Comparison of ENCODE assay signal across 12 cellular contexts in the genomic region with DNA sequence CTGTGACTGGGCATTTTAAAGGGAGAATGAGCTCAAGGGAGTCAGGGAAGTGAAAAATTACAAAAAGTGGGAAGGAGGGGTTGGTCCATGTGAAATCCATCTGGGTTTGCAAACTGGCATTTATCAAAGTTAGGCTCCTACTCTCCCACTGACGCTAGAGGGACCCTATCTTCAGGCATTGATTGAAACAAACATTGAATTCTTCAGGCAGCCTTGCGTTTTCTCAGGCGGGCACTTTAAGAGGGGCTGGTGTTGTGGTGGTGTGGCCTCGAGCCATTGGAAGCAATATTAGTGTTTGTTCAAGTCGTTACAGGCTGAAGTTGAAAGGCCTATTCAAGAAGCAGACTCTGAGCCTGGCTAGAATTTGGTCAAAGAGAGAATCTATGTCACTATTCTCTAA. TPM values are rescaled to one million over a fixed set of nuclear protein-coding genes. Genes with fewer than 3 reads are reported as not detected.
A peak's percentile ranks its signal among the peaks of the same experiment; 100 is the strongest.
DNase-seq lines count a peak whose midpoint lies in the region; ATAC-seq and TF ChIP-seq lines count a peak whose summit lies in the region.
"Had no signal": no experiment of that assay in that cellular context is flagged by ENCODE, and none has a peak within 500 bp of the region (broad histone marks: within the 10 kb centered on the region; RNA-seq: fewer than 3 reads in every experiment).

No MANE protein-coding gene starts in this region.

- no peak overlapping the region for H3K4me3 Mint-ChIP-seq in activated naive CD8-positive, alpha-beta T cell treated with anti-CD3 and anti-CD28 coated beads, Interleukin-2, amount 50 U/mL, for 24 hours
- H3K4me3 Mint-ChIP-seq: activated CD4-positive, alpha-beta T cell treated with anti-CD3 and anti-CD28 coated beads, Interleukin-2, amount 10 ng/mL, durations not matched to agents 24 days and 14 days; IgD-negative memory B cell had no signal

- POLR2A ChIA-PET in SK-N-SH (lab: Yijun Ruan, JAX), result no interaction called here

- no peak overlapping the region for H4K8ac ChIP-seq in mesendoderm (ENCODE audit: low read depth, low read length)

- no peaks in the 10 kb centered on the region for H3K9me2 ChIP-seq in SK-N-SH

- intact Hi-C loops in dorsolateral prefrontal cortex (cut with DNase I), result no loop called here

- no peak overlapping the region for H3K18ac ChIP-seq in mesendoderm (ENCODE audit: low read length)

- H2BK120ac ChIP-seq in mesendoderm (ENCODE audit: low read depth, low read length), result no peak overlapping the region

- peak in 50 of 56 donors; percentile 14 to 58 (median 39) for TF ChIP-seq CTCF in dorsolateral prefrontal cortex (IDR thresholded peaks at IDR 0.05 in 54 of 56, conservative IDR thresholded peaks at IDR 0.05 in 2 of 56; ENCODE audit: low read depth in 1 of 56, partially characterized antibody in 56 of 56)
- no peak for TF ChIP-seq CTCF in SK-N-SH (IDR thresholded peaks at IDR 0.05)

- H4K5ac ChIP-seq in mesendoderm (ENCODE audit: low read length), result no peak overlapping the region

- H3K36me3 Mint-ChIP-seq in activated naive CD8-positive, alpha-beta T cell treated with anti-CD3 and anti-CD28 coated beads, Interleukin-2, amount 50 U/mL, for 24 hours (ENCODE audit: low read depth), result no peaks in the 10 kb centered on the region

- H3K27me3 Mint-ChIP-seq in activated naive CD8-positive, alpha-beta T cell treated with anti-CD3 and anti-CD28 coated beads, Interleukin-2, amount 50 U/mL, for 24 hours, result no peaks in the 10 kb centered on the region

- H3K4me2 ChIP-seq in mesendoderm (ENCODE audit: low read length) (no peak overlapping the region), SK-N-SH (no peak overlapping the region)

- no peak overlapping the region for H3K23ac ChIP-seq in mesendoderm (ENCODE audit: low read length)

- TF ChIP-seq EP300 in SK-N-SH (IDR thresholded peaks at IDR 0.05; ENCODE audit: borderline replicate concordance in 1 of 2, low read depth in 1 of 2, low read length in 1 of 2), result no peak

- DNase-seq in AG08395 (ENCODE audit: low spot score), result peak; percentile 60
- DNase-seq in MG63, result peak; percentile 25
- no peak for DNase-seq in dorsolateral prefrontal cortex
- DNase-seq in mesendoderm, result peak; percentile 55
- DNase-seq in activated naive CD8-positive, alpha-beta T cell treated with anti-CD3 and anti-CD28 coated beads, Interleukin-2, amount 50 U/mL, for 24 hours, result no peak
- DNase-seq in effector memory CD4-positive, alpha-beta T cell, result no peak
- DNase-seq in SK-N-SH, result no peak
- DNase-seq: activated CD4-positive, alpha-beta T cell treated with anti-CD3 and anti-CD28 coated beads, Interleukin-2, amount 10 ng/mL, durations not matched to agents 24 days and 14 days; COR-L47; NK-92 treated with Interleukin-12 subunit alpha and Interleukin-12 subunit beta, amount 100 ng/mL, for 24 hours had no signal

- peaks cover 14% of the 10 kb centered on the region for H3K4me1 Mint-ChIP-seq in activated naive CD8-positive, alpha-beta T cell treated with anti-CD3 and anti-CD28 coated beads, Interleukin-2, amount 50 U/mL, for 24 hours
- H3K4me1 Mint-ChIP-seq: IgD-negative memory B cell had no signal

- no peak overlapping the region for H3K27ac ChIP-seq in dorsolateral prefrontal cortex
- H3K27ac ChIP-seq in mesendoderm (ENCODE audit: low read depth, low read length), result no peak overlapping the region
- H3K27ac ChIP-seq in effector memory CD4-positive, alpha-beta T cell (ENCODE audit: insufficient read depth, low read length, poor library complexity, severe bottlenecking), result no peak overlapping the region
- H3K27ac ChIP-seq in SK-N-SH (ENCODE audit: low read depth in 2 of 2, low read length in 1 of 2), result no peak overlapping the region

- H3K79me2 ChIP-seq in mesendoderm (ENCODE audit: control insufficient read depth, insufficient read depth, low read length) (no peaks in the 10 kb centered on the region), SK-N-SH (ENCODE audit: insufficient read depth) (no peaks in the 10 kb centered on the region)

- H3K9me3 ChIP-seq in MG63 (no peaks in the 10 kb centered on the region), SK-N-SH (no peaks in the 10 kb centered on the region)
- H3K9me3 ChIP-seq in effector memory CD4-positive, alpha-beta T cell (ENCODE audit: control insufficient read depth, low read length), result no peaks in the 10 kb centered on the region

- no peaks in the 10 kb centered on the region for H3K79me1 ChIP-seq in mesendoderm (ENCODE audit: low read length)

- H3K9ac ChIP-seq in mesendoderm (ENCODE audit: low read length) (no peak overlapping the region), SK-N-SH (no peak overlapping the region)

- no CpG with 5 or more reads among the region's 5 CpGs for WGBS in mesendoderm (ENCODE audit: extremely low coverage, insufficient coverage, low lambda C conversion rate)
- 63% methylated on average over 5 of the region's 5 CpGs for WGBS in SK-N-SH (ENCODE audit: low lambda C conversion rate)

- no peak overlapping the region for H2BK15ac ChIP-seq in mesendoderm (replicated peaks; ENCODE audit: low read depth)

- H3K4ac ChIP-seq in mesendoderm (ENCODE audit: low read depth, low read length), result no peak overlapping the region

- H3K4me3 ChIP-seq in MG63 (no peak overlapping the region), dorsolateral prefrontal cortex (no peak overlapping the region), mesendoderm (ENCODE audit: low read length) (no peak overlapping the region), SK-N-SH (ENCODE audit: low read depth in 2 of 2, low read length in 1 of 2) (no peak overlapping the region)
- H3K4me3 ChIP-seq in effector memory CD4-positive, alpha-beta T cell (ENCODE audit: insufficient read depth, low read depth, low read length, poor library complexity, severe bottlenecking), result no peak overlapping the region

- H2AFZ ChIP-seq in SK-N-SH (ENCODE audit: low read depth), result no peak overlapping the region

- H3K36me3 ChIP-seq in MG63 (no peaks in the 10 kb centered on the region), mesendoderm (ENCODE audit: control insufficient read depth, insufficient read depth, low read length) (no peaks in the 10 kb centered on the region), SK-N-SH (replicated peaks in 1 of 2; ENCODE audit: control insufficient read depth in 1 of 2, insufficient read depth in 2 of 2, low read length in 1 of 2) (no peaks in the 10 kb centered on the region)
- no peaks in the 10 kb centered on the region for H3K36me3 ChIP-seq in effector memory CD4-positive, alpha-beta T cell (ENCODE audit: control insufficient read depth, insufficient read depth, low read length)

- no peaks in the 10 kb centered on the region for H3K27me3 ChIP-seq in MG63
- no peaks in the 10 kb centered on the region for H3K27me3 ChIP-seq in dorsolateral prefrontal cortex
- no peaks in the 10 kb centered on the region for H3K27me3 ChIP-seq in mesendoderm (ENCODE audit: insufficient read depth, low read length, poor library complexity)
- no peaks in the 10 kb centered on the region for H3K27me3 ChIP-seq in effector memory CD4-positive, alpha-beta T cell (replicated peaks; ENCODE audit: control insufficient read depth, insufficient read depth, low read length, poor library complexity, severe bottlenecking)
- H3K27me3 ChIP-seq in SK-N-SH (ENCODE audit: insufficient read depth), result no peaks in the 10 kb centered on the region

- no peaks in the 10 kb centered on the region for H3K9me3 Mint-ChIP-seq in activated naive CD8-positive, alpha-beta T cell treated with anti-CD3 and anti-CD28 coated beads, Interleukin-2, amount 50 U/mL, for 24 hours
- H3K9me3 Mint-ChIP-seq: activated CD4-positive, alpha-beta T cell treated with anti-CD3 and anti-CD28 coated beads, Interleukin-2, amount 10 ng/mL, durations not matched to agents 24 days and 14 days; IgD-negative memory B cell had no signal

- H4K20me1 ChIP-seq in SK-N-SH (ENCODE audit: insufficient read depth), result no peaks in the 10 kb centered on the region

- peaks cover 15% of the 10 kb centered on the region for H3F3A ChIP-seq in SK-N-SH (replicated peaks; ENCODE audit: insufficient read depth)

- no peak overlapping the region for H2AK5ac ChIP-seq in mesendoderm (ENCODE audit: low read length)

- ATAC-seq in activated naive CD8-positive, alpha-beta T cell treated with anti-CD3 and anti-CD28 coated beads, Interleukin-2, amount 50 U/mL, for 24 hours, result no peak
- no peak for ATAC-seq in GM21526 (IDR thresholded peaks at IDR 0.05; ENCODE audit: low FRiP score, unreplicated experiment)

- CTCF ChIA-PET in SK-N-SH (lab: Yijun Ruan, JAX), result interaction anchor here (0.6 to 1.6 kb wide), 3 partner anchors 13 to 92 kb away, joined by 3 read pairs; no protein-coding TSS in a partner anchor

- no peak for TF ChIP-seq RAD21 in SK-N-SH (IDR thresholded peaks at IDR 0.05; ENCODE audit: low read length)

- H3K4me1 ChIP-seq in mesendoderm (ENCODE audit: control insufficient read depth, low read depth, low read length), result no peaks in the 10 kb centered on the region
- no peaks in the 10 kb centered on the region for H3K4me1 ChIP-seq in effector memory CD4-positive, alpha-beta T cell (ENCODE audit: control insufficient read depth, insufficient read depth, low read length, poor library complexity, severe bottlenecking)
- H3K4me1 ChIP-seq in SK-N-SH (ENCODE audit: control insufficient read depth in 1 of 2, insufficient read depth in 2 of 2, low read depth in 1 of 2, low read length in 1 of 2), result peaks cover 0 to 26% of the 10 kb centered on the region in 2 experiments; a peak in 2 of 4 replicates

- H2BK5ac ChIP-seq in mesendoderm (ENCODE audit: low read length), result no peak overlapping the region

- H3K27ac Mint-ChIP-seq in activated naive CD8-positive, alpha-beta T cell treated with anti-CD3 and anti-CD28 coated beads, Interleukin-2, amount 50 U/mL, for 24 hours, result no peak overlapping the region
- H3K27ac Mint-ChIP-seq: activated CD4-positive, alpha-beta T cell treated with anti-CD3 and anti-CD28 coated beads, Interleukin-2, amount 10 ng/mL, durations not matched to agents 24 days and 14 days; IgD-negative memory B cell had no signal

- no peak overlapping the region for H3K56ac ChIP-seq in mesendoderm (ENCODE audit: low read length)

TF ChIP-seq in SK-N-SH, 30 proteins besides CTCF, POLR2A, EP300 and RAD21 (continues in another document):
- no peak for TF ChIP-seq RFX5 (IDR thresholded peaks at IDR 0.05; ENCODE audit: low read length)

RNA-seq across cellular contexts. Expression of gene STON1, which starts 36.6 kb away (rescaled TPM):
- 1.7 and 2.2 TPM in 2 replicates for total RNA-seq in MG63 (2014; rRNA removed; shearing (Covaris generic); ENCODE audit: low replicate concordance)
- total RNA-seq in dorsolateral prefrontal cortex, result 10 to 100 TPM in 1 of 120 experiments, 1 to 10 TPM in 119; 1.1 to 11.4 (median 3.5) TPM
- polyA plus RNA-seq in mesendoderm (2013, experiment 1 of 2), result 1.1 TPM
- polyA plus RNA-seq in mesendoderm (2013, experiment 2 of 2), result 1.1 TPM
- polyA plus RNA-seq in SK-N-SH (2012; rRNA removed), result 4.2 and 5.7 TPM in 2 replicates
- polyA plus RNA-seq in SK-N-SH (2012; cell fraction: cytosol; rRNA removed), result 5.5 and 6.0 TPM in 2 replicates
- polyA plus RNA-seq in SK-N-SH (2012; cell fraction: nucleus; rRNA removed), result 4.2 and 7.5 TPM in 2 replicates

RNA-seq across cellular contexts. Expression of gene GTF2A1L, which starts 51.1 kb away (rescaled TPM):
- not detected in 2 replicates for total RNA-seq in MG63 (2014; rRNA removed; shearing (Covaris generic); ENCODE audit: low replicate concordance)
- 1 to 10 TPM in 14 of 120 experiments, under 1 TPM in 15, not detected in 91; 0.42 to 3.7 (median 0.98) TPM for total RNA-seq in dorsolateral prefrontal cortex
- 0.03 TPM for polyA plus RNA-seq in mesendoderm (2013, experiment 1 of 2)
- not detected for polyA plus RNA-seq in mesendoderm (2013, experiment 2 of 2)
- 0.36 and 0.44 TPM in 2 replicates for polyA plus RNA-seq in SK-N-SH (2012; rRNA removed)
- polyA plus RNA-seq in SK-N-SH (2012; cell fraction: cytosol; rRNA removed), result 0.56 and 0.59 TPM in 2 replicates
- polyA plus RNA-seq in SK-N-SH (2012; cell fraction: nucleus; rRNA removed), result 0.97 and 2.0 TPM in 2 replicates
- total RNA-seq: activated CD4-positive, alpha-beta T cell treated with anti-CD3 and anti-CD28 coated beads, Interleukin-2, amount 10 ng/mL, durations not matched to agents 24 days and 14 days had no signal
- polyA plus RNA-seq: IgD-negative memory B cell had no signal

Comparison
In these comparisons a context has a peak if more than half of its experiments do, and no peak if none do; other contexts are left out.
1. DNase-seq: peak in AG08395 (single experiment), MG63 (single experiment) and mesendoderm (single experiment); none in dorsolateral prefrontal cortex (0 of 10), activated naive CD8-positive, alpha-beta T cell treated with anti-CD3 and anti-CD28 coated beads, Interleukin-2, amount 50 U/mL, for 24 hours (single experiment), effector memory CD4-positive, alpha-beta T cell (0 of 3) and SK-N-SH (single experiment).